7 cellular contexts compared by ENCODE assay signal in genomic region chr4:110516106-110516922, GRCh38. TPM values are rescaled to one million over a fixed set of nuclear protein-coding genes. Genes with fewer than 3 reads are reported as not detected.
A peak's percentile ranks its signal among the peaks of the same experiment; 100 is the strongest.
DNase-seq lines count a peak whose midpoint lies in the region; ATAC-seq, FAIRE-seq and TF ChIP-seq lines count a peak whose summit lies in the region.

No MANE protein-coding gene starts in this region.

- H3K27ac ChIP-seq in WERI-Rb-1 = no peak overlapping the region

- ATAC-seq in GM18502 (IDR thresholded peaks at IDR 0.05; ENCODE audit: poor library complexity, unreplicated experiment) (peak; percentile 91), HG02759 (IDR thresholded peaks at IDR 0.05; ENCODE audit: unreplicated experiment) (peak; percentile 95)

- H3K9me3 ChIP-seq in WERI-Rb-1 (ENCODE audit: severe bottlenecking) = no peaks in the 10 kb centered on the region

- H3K27me3 ChIP-seq in WERI-Rb-1 (ENCODE audit: insufficient read depth, low read depth, severe bottlenecking) (no peaks in the 10 kb centered on the region), bronchial epithelial cell (ENCODE audit: control insufficient read depth, insufficient read depth, low read length) (no peaks in the 10 kb centered on the region), kidney epithelial cell (ENCODE audit: control insufficient read depth, insufficient read depth, low read length) (no peaks in the 10 kb centered on the region)

- H3K4me3 ChIP-seq in WERI-Rb-1 (ENCODE audit: low read depth, low read length) (peak overlapping the region; percentile 34), bronchial epithelial cell (ENCODE audit: low read depth, low read length) (peak overlapping the region; percentile 41), kidney epithelial cell (ENCODE audit: low read depth, low read length) (peak overlapping the region; percentile 37)

- DNase-seq in NCI-H1694 treated with DMSO at 0.1 percent for 48 hours (lab: John Stamatoyannopoulos, UW) = peak; percentile 13
- DNase-seq in WERI-Rb-1 = peak; percentile 88
- peak; percentile 77 for DNase-seq in bronchial epithelial cell (ENCODE audit: low read depth)
- no peak for DNase-seq in kidney epithelial cell (ENCODE audit: low read depth)
- peak; percentile 54 to 63 for DNase-seq in stimulated activated CD4-positive, alpha-beta T cell treated with anti-CD3 and anti-CD28 coated beads, Interleukin-1b, Interleukin-23, amount 100 ng/mL, for 4 hours (ENCODE audit: low read depth in 2 of 2)

- TF ChIP-seq CTCF in WERI-Rb-1 (IDR thresholded peaks at IDR 0.05; ENCODE audit: low read depth, low read length) (peak; percentile 87), bronchial epithelial cell (IDR thresholded peaks at IDR 0.05; ENCODE audit: insufficient read depth, low read length, severe bottlenecking) (peak; percentile 82), kidney epithelial cell (IDR thresholded peaks at IDR 0.05; ENCODE audit: insufficient read depth, low read length, poor library complexity, severe bottlenecking) (peak; percentile 81)

- H3K36me3 ChIP-seq in WERI-Rb-1 (no peaks in the 10 kb centered on the region), bronchial epithelial cell (ENCODE audit: control insufficient read depth, insufficient read depth, low read length) (no peaks in the 10 kb centered on the region), kidney epithelial cell (ENCODE audit: control insufficient read depth, insufficient read depth, low read length) (no peaks in the 10 kb centered on the region)

- FAIRE-seq in bronchial epithelial cell (lab: Jason Lieb, UNC) = no peak

RNA-seq across cellular contexts. Expression of gene ENPEP, which starts 40.4 kb away (rescaled TPM):
- total RNA-seq in bronchial epithelial cell = not detected in 2 replicates
- total RNA-seq in kidney epithelial cell = 4.6 TPM in 2 replicates
